ENCODE assay signal across 11 cellular contexts in the genomic region with DNA sequence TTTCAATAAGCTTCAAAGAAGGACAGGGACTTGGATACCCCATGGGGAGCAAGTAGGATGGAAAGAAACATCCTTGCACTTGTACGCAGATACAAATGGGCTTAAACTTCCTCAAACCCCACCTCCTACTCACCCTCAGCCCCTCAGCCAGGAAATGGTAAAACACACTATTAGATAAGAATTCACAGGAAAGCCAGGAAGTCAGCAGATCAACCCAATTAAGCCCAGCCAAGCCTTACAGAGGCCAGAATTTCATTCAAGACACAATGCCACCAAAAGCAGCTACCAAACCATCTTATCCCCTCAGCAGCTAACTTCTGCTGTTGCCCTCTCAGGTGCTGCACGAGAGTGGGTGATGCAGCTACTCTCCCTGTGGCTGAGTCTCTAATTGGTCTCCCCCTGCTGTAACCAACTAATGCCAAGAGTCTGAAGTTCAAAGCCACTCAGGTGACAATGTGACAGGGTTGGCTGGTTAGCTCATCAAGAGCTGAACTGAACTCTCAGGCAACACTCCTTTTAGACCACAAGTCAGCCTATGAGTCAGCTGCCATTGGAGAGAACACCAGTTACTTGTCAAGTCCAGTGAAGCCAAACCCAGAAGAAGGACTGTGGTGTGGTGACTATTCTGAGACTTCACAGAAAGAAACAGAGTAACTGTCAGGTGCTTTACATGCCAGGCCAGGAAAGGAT.
DNase-seq lines count a peak whose midpoint lies in the region; ATAC-seq and TF ChIP-seq lines count a peak whose summit lies in the region.
"Had no signal": no experiment of that assay in that cellular context is flagged by ENCODE, and none has a peak within 500 bp of the region (broad histone marks: within the 10 kb centered on the region; RNA-seq: fewer than 3 reads in every experiment).

No MANE protein-coding gene starts in this region.

- peak overlapping the region; percentile 43 for H3K27ac Mint-ChIP-seq in stimulated activated memory B cell treated with anti-CD40 and anti-IgM and Interleukin-4, amounts not matched to agents 10 μg/mL and 1 μg/mL and 100 μg/mL, for 72 hours

- ATAC-seq in HG02943 (IDR thresholded peaks at IDR 0.05; ENCODE audit: low read depth, unreplicated experiment) (peak; percentile 57), PC-3 (no peak)
- ATAC-seq in stimulated activated memory B cell treated with anti-CD40 and anti-IgM and Interleukin-4, amounts not matched to agents 10 μg/mL and 1 μg/mL and 100 μg/mL, for 72 hours = peak; percentile 93

- no peak overlapping the region for H2AFZ ChIP-seq in PC-3 (ENCODE audit: low read length)

- H3K9me3 Mint-ChIP-seq in stimulated activated memory B cell treated with anti-CD40 and anti-IgM and Interleukin-4, amounts not matched to agents 10 μg/mL and 1 μg/mL and 100 μg/mL, for 72 hours = peaks cover 7% of the 10 kb centered on the region

- H3K4me3 ChIP-seq in PC-3 (ENCODE audit: low read length) = no peak overlapping the region

- no peaks in the 10 kb centered on the region for H4K20me1 ChIP-seq in PC-3 (ENCODE audit: low read length)

- POLR2A ChIA-PET in PC-3 (lab: Charles Lee; ENCODE audit: unreplicated experiment) = no interaction called here

- no peaks in the 10 kb centered on the region for H3K9me2 ChIP-seq in PC-3 (replicated peaks; ENCODE audit: low read length)

- no peak overlapping the region for H3K9ac ChIP-seq in PC-3 (ENCODE audit: low read length)

- no peaks in the 10 kb centered on the region for H3F3A ChIP-seq in PC-3 (ENCODE audit: low read length, unreplicated experiment)

- H3K27me3 Mint-ChIP-seq in stimulated activated memory B cell treated with anti-CD40 and anti-IgM and Interleukin-4, amounts not matched to agents 10 μg/mL and 1 μg/mL and 100 μg/mL, for 72 hours = no peaks in the 10 kb centered on the region

- no peaks in the 10 kb centered on the region for H3K36me3 Mint-ChIP-seq in stimulated activated memory B cell treated with anti-CD40 and anti-IgM and Interleukin-4, amounts not matched to agents 10 μg/mL and 1 μg/mL and 100 μg/mL, for 72 hours

- no peak overlapping the region for H3K4me3 Mint-ChIP-seq in stimulated activated memory B cell treated with anti-CD40 and anti-IgM and Interleukin-4, amounts not matched to agents 10 μg/mL and 1 μg/mL and 100 μg/mL, for 72 hours

- H3K79me2 ChIP-seq in PC-3 (ENCODE audit: low read length) = no peaks in the 10 kb centered on the region

- BruUV-seq in PC-3 (replicated peaks; lab: Mats Ljungman, UMichigan) = no TSS peak

- H3K4me2 ChIP-seq in PC-3 (ENCODE audit: low read length) = no peak overlapping the region

- H3K4me1 Mint-ChIP-seq in stimulated activated memory B cell treated with anti-CD40 and anti-IgM and Interleukin-4, amounts not matched to agents 10 μg/mL and 1 μg/mL and 100 μg/mL, for 72 hours = peaks cover 11% of the 10 kb centered on the region

- no peak overlapping the region for H3K27ac ChIP-seq in PC-3 (ENCODE audit: low read length)

- no peaks in the 10 kb centered on the region for H3K4me1 ChIP-seq in PC-3 (ENCODE audit: insufficient read depth, low read length)

- CTCF ChIA-PET in PC-3 (lab: Charles Lee) = no interaction called here

- no peaks in the 10 kb centered on the region for H3K27me3 ChIP-seq in PC-3 (ENCODE audit: low read length)

- TF ChIP-seq CTCF in PC-3 (conservative IDR thresholded peaks at IDR 0.05; ENCODE audit: low read depth, low read length) = no peak

- peak; percentile 61 for DNase-seq in NK-92 treated with Interleukin-12 subunit alpha and Interleukin-12 subunit beta, amount 100 ng/mL, for 24 hours (lab: John Stamatoyannopoulos, UW)
- DNase-seq in NK-92 (lab: John Stamatoyannopoulos, UW; ENCODE audit: unreplicated experiment) (no peak), PC-3 (peak; percentile 4), HT-29 (ENCODE audit: low spot score) (no peak), NCI-H1092 treated with DMSO at 0.1 percent for 48 hours (lab: John Stamatoyannopoulos, UW) (no peak)
- DNase-seq in activated naive CD4-positive, alpha-beta T cell treated with Interleukin-2 at 50 U/mL for 16 hours = no peak
- DNase-seq: activated CD4-positive, CD25-positive, alpha-beta regulatory T cell treated with anti-CD3 and anti-CD28 coated beads, Interleukin-2, amount 50 U/mL, for 72 hours; NCI-H2107; posterior cingulate gyrus had no signal

- intact Hi-C loops in PC-3 (cut with micrococcal nuclease) = no loop called here

- H3K36me3 ChIP-seq in PC-3 (ENCODE audit: low read depth, low read length) = no peaks in the 10 kb centered on the region

- H3K9me3 ChIP-seq in PC-3 (ENCODE audit: low read length) = no peaks in the 10 kb centered on the region

Comparison
In these comparisons a context has a peak if more than half of its experiments do, and no peak if none do; other contexts are left out.
1. DNase-seq: peak in NK-92 treated with Interleukin-12 subunit alpha and Interleukin-12 subunit beta, amount 100 ng/mL, for 24 hours (single experiment) and PC-3 (single experiment); none in NK-92 (single experiment), activated naive CD4-positive, alpha-beta T cell treated with Interleukin-2 at 50 U/mL for 16 hours (single experiment), HT-29 (single experiment) and NCI-H1092 treated with DMSO at 0.1 percent for 48 hours (single experiment).